9 cellular contexts compared by ENCODE assay signal in genomic region chr6:99746261-99746895, GRCh38.
DNase-seq lines count a peak whose midpoint lies in the region; ATAC-seq, FAIRE-seq and TF ChIP-seq lines count a peak whose summit lies in the region.
"Had no signal": no experiment of that assay in that cellular context is flagged by ENCODE, and none has a peak within 500 bp of the region (broad histone marks: within the 10 kb centered on the region; RNA-seq: fewer than 3 reads in every experiment).

No MANE protein-coding gene starts in this region.

- DNase-seq in DMS 273 (lab: John Stamatoyannopoulos, UW; ENCODE audit: unreplicated experiment) (peak; percentile 88), GM20000 (ENCODE audit: low spot score) (peak; percentile 50), NCI-H774 (lab: John Stamatoyannopoulos, UW) (peak; percentile 86), mucosa of descending colon (peak in 1 of 3 donors; percentile 78)
- peak; percentile 31 to 53 for DNase-seq in activated CD4-positive, alpha-beta T cell treated with anti-CD3 and anti-CD28 coated beads, Interleukin-2, amount 50 U/mL, for 48 hours
- peak; percentile 32 for DNase-seq in stimulated activated naive B cell treated with anti-CD40 and anti-IgM and Interleukin-4, amounts not matched to agents 10 μg/mL and 1 μg/mL and 100 μg/mL, for 72 hours

- H3K36me3 ChIP-seq in mucosa of descending colon (ENCODE audit: low read depth): no peaks in the 10 kb centered on the region

- H3K27ac Mint-ChIP-seq in stimulated activated naive B cell treated with anti-CD40 and anti-IgM and Interleukin-4, amounts not matched to agents 10 μg/mL and 1 μg/mL and 100 μg/mL, for 72 hours: no peak overlapping the region
- H3K27ac Mint-ChIP-seq: dendritic cell treated with granulocyte-macrophage colony-stimulating factor and Interleukin-4, amounts not matched to agents 40 ng/mL and 50 ng/mL, for 4 days had no signal

- no peaks in the 10 kb centered on the region for H3K9me3 Mint-ChIP-seq in stimulated activated naive B cell treated with anti-CD40 and anti-IgM and Interleukin-4, amounts not matched to agents 10 μg/mL and 1 μg/mL and 100 μg/mL, for 72 hours
- H3K9me3 Mint-ChIP-seq: dendritic cell treated with granulocyte-macrophage colony-stimulating factor and Interleukin-4, amounts not matched to agents 40 ng/mL and 50 ng/mL, for 4 days had no signal

- ATAC-seq in HG03565 (IDR thresholded peaks at IDR 0.05; ENCODE audit: unreplicated experiment): peak; percentile 95
- ATAC-seq in mucosa of descending colon: peak; percentile 84
- peak; percentile 64 for ATAC-seq in stimulated activated naive B cell treated with anti-CD40 and anti-IgM and Interleukin-4, amounts not matched to agents 10 μg/mL and 1 μg/mL and 100 μg/mL, for 72 hours (replicated peaks)

- no peaks in the 10 kb centered on the region for H3K9me3 ChIP-seq in mucosa of descending colon

- no peaks in the 10 kb centered on the region for H3K4me1 ChIP-seq in mucosa of descending colon (ENCODE audit: low read depth)

- H3K4me1 Mint-ChIP-seq in stimulated activated naive B cell treated with anti-CD40 and anti-IgM and Interleukin-4, amounts not matched to agents 10 μg/mL and 1 μg/mL and 100 μg/mL, for 72 hours: no peaks in the 10 kb centered on the region

- no peaks in the 10 kb centered on the region for H3K36me3 Mint-ChIP-seq in stimulated activated naive B cell treated with anti-CD40 and anti-IgM and Interleukin-4, amounts not matched to agents 10 μg/mL and 1 μg/mL and 100 μg/mL, for 72 hours

- H3K4me3 Mint-ChIP-seq in stimulated activated naive B cell treated with anti-CD40 and anti-IgM and Interleukin-4, amounts not matched to agents 10 μg/mL and 1 μg/mL and 100 μg/mL, for 72 hours: no peak overlapping the region
- H3K4me3 Mint-ChIP-seq: dendritic cell treated with granulocyte-macrophage colony-stimulating factor and Interleukin-4, amounts not matched to agents 40 ng/mL and 50 ng/mL, for 4 days had no signal

- TF ChIP-seq CTCF in GM20000 (IDR thresholded peaks at IDR 0.05; ENCODE audit: extremely low read depth, missing control alignments) (peak; percentile 43), mucosa of descending colon (IDR thresholded peaks at IDR 0.05) (peak; percentile 65)

- FAIRE-seq in endometrium (lab: Jason Lieb, UNC): peak; percentile 48

- no peak overlapping the region for H3K4me3 ChIP-seq in mucosa of descending colon

- peaks cover 25 to 37% of the 10 kb centered on the region in 2 donors for H3K27me3 Mint-ChIP-seq in stimulated activated naive B cell treated with anti-CD40 and anti-IgM and Interleukin-4, amounts not matched to agents 10 μg/mL and 1 μg/mL and 100 μg/mL, for 72 hours

- intact Hi-C loops in mucosa of descending colon (cut with DNase I, micrococcal nuclease): loop anchor here (10.0 kb wide), 1 partner anchor 282 kb away; no protein-coding TSS in a partner anchor
